8 cellular contexts compared by ENCODE assay signal in genomic region chr10:101066146-101066889, GRCh38. TPM values are rescaled to one million over a fixed set of nuclear protein-coding genes. Genes with fewer than 3 reads are reported as not detected.
A peak's percentile ranks its signal among the peaks of the same experiment; 100 is the strongest.
DNase-seq lines count a peak whose midpoint lies in the region; ATAC-seq and TF ChIP-seq lines count a peak whose summit lies in the region.

No MANE protein-coding gene starts in this region.

- no peak overlapping the region for H3K27ac Mint-ChIP-seq in endodermal cell
- H3K27ac Mint-ChIP-seq in mesothelial cell of epicardium: peak overlapping the region; percentile 25

- no peak overlapping the region for H3K9ac ChIP-seq in endodermal cell (ENCODE audit: extremely low read depth, low read length, poor library complexity, severe bottlenecking)

- H3K36me3 Mint-ChIP-seq in endodermal cell (ENCODE audit: low read depth) (no peaks in the 10 kb centered on the region), mesothelial cell of epicardium (no peaks in the 10 kb centered on the region)

- H3K9me3 Mint-ChIP-seq in endodermal cell (no peaks in the 10 kb centered on the region), mesothelial cell of epicardium (no peaks in the 10 kb centered on the region)

- ATAC-seq in GM19351 (IDR thresholded peaks at IDR 0.05; ENCODE audit: unreplicated experiment) (peak; percentile 57), thoracic aorta (ENCODE audit: insufficient number of reproducible peaks, low FRiP score, low read depth) (peak; percentile 6), HG02938 (IDR thresholded peaks at IDR 0.05; ENCODE audit: unreplicated experiment) (no peak)

- peaks cover 66% of the 10 kb centered on the region for H3K27me3 ChIP-seq in endodermal cell (ENCODE audit: control insufficient read depth, insufficient read depth, low read length, poor library complexity, severe bottlenecking)
- no peaks in the 10 kb centered on the region for H3K27me3 ChIP-seq in thoracic aorta (replicated peaks; ENCODE audit: insufficient read depth)

- H3K4me1 ChIP-seq in endodermal cell (ENCODE audit: control insufficient read depth, insufficient read depth, low read length) (no peaks in the 10 kb centered on the region), thoracic aorta (ENCODE audit: control insufficient read depth in 1 of 2, low read depth in 2 of 2) (peaks cover 16 to 50% of the 10 kb centered on the region in 2 donors)

- H3K9me3 ChIP-seq in endodermal cell (ENCODE audit: control insufficient read depth, low read length): no peaks in the 10 kb centered on the region
- H3K9me3 ChIP-seq in thoracic aorta: no peaks in the 10 kb centered on the region

- TF ChIP-seq CTCF in endodermal cell (conservative IDR thresholded peaks at IDR 0.05): peak; percentile 66
- no peak for TF ChIP-seq CTCF in mesothelial cell of epicardium (IDR thresholded peaks at IDR 0.05; ENCODE audit: unreplicated experiment)
- peak; percentile 31 for TF ChIP-seq CTCF in thoracic aorta (IDR thresholded peaks at IDR 0.05)

- H3K4me1 Mint-ChIP-seq in endodermal cell: peaks cover 21% of the 10 kb centered on the region
- peaks cover 38% of the 10 kb centered on the region for H3K4me1 Mint-ChIP-seq in mesothelial cell of epicardium

- DNase-seq in AG20443 (ENCODE audit: low spot score) (peak; percentile 72), NCI-H226 (peak; percentile 56), endodermal cell (peak; percentile 79), mesothelial cell of epicardium (ENCODE audit: low spot score in 2 of 2, unreplicated experiment in 2 of 2) (peak in 1 of 2 experiments; percentile 54), thoracic aorta (ENCODE audit: low spot score) (no peak)
- peak; percentile 47 for DNase-seq in activated CD4-positive, alpha-beta T cell treated with anti-CD3 and anti-CD28 coated beads, Interleukin-2, amount 50 U/mL, for 1 hour

- no peaks in the 10 kb centered on the region for H3K36me3 ChIP-seq in endodermal cell (ENCODE audit: control insufficient read depth, insufficient read depth, low read length)
- no peaks in the 10 kb centered on the region for H3K36me3 ChIP-seq in thoracic aorta

- peaks cover 67% of the 10 kb centered on the region for H3K27me3 Mint-ChIP-seq in endodermal cell (ENCODE audit: insufficient read depth)
- peaks cover 48% of the 10 kb centered on the region for H3K27me3 Mint-ChIP-seq in mesothelial cell of epicardium (ENCODE audit: low read depth)

- H3K4me3 Mint-ChIP-seq in endodermal cell: peak overlapping the region; percentile 67
- peak overlapping the region; percentile 82 for H3K4me3 Mint-ChIP-seq in mesothelial cell of epicardium

- peak overlapping the region; percentile 85 for H3K4me3 ChIP-seq in endodermal cell (ENCODE audit: low read length)
- H3K4me3 ChIP-seq in thoracic aorta: peak overlapping the region; percentile 87

- 1 to 4% methylated on average over 20 to 49 of the region's 49 CpGs for WGBS in endodermal cell (ENCODE audit: insufficient coverage in 1 of 2, insufficient read length in 1 of 2), 2 experiments

- H3K27ac ChIP-seq in endodermal cell (ENCODE audit: low read depth, low read length) (no peak overlapping the region), thoracic aorta (peak overlapping the region; percentile 63 to 77)

RNA-seq across cellular contexts. Expression of gene KAZALD1, which starts 4.5 kb away (rescaled TPM):
- total RNA-seq in endodermal cell (10 to 100 TPM in 1 of 2 donors, 1 to 10 TPM in 1; 5.2 to 10.0 TPM), mesothelial cell of epicardium (15.9 to 17.5 TPM (median 16.8 TPM) in 3 replicates), thoracic aorta (10 to 100 TPM; 30.0 to 34.1 TPM)
- polyA plus RNA-seq in endodermal cell (2013, experiment 1 of 2): 3.3 TPM
- polyA plus RNA-seq in endodermal cell (2013, experiment 2 of 2): 3.4 TPM

RNA-seq across cellular contexts. Expression of gene SFXN3, which starts 35.3 kb away (rescaled TPM):
- total RNA-seq in endodermal cell (1 to 10 TPM; 1.8 to 2.1 TPM), mesothelial cell of epicardium (14.8 to 17.4 TPM (median 17.1 TPM) in 3 replicates), thoracic aorta (100 to 1,000 TPM; 136 to 206 TPM)
- 3.2 TPM for polyA plus RNA-seq in endodermal cell (2013, experiment 1 of 2)
- polyA plus RNA-seq in endodermal cell (2013, experiment 2 of 2): 4.1 TPM

RNA-seq across cellular contexts. Expression of gene PDZD7, which starts 35.4 kb away (rescaled TPM):
- 1 to 10 TPM in 1 of 2 donors, under 1 TPM in 1; 0.49 to 1.1 TPM for total RNA-seq in endodermal cell
- polyA plus RNA-seq in endodermal cell (2013, experiment 1 of 2): 0.53 TPM
- 0.50 TPM for polyA plus RNA-seq in endodermal cell (2013, experiment 2 of 2)
- 1.2 to 1.8 TPM (median 1.8 TPM) in 3 replicates for total RNA-seq in mesothelial cell of epicardium
- total RNA-seq in thoracic aorta: 1 to 10 TPM in 1 of 2 donors, under 1 TPM in 1; 0.14 to 1.1 TPM
